Comparison of ENCODE assay signal across 8 cellular contexts in the genomic region with DNA sequence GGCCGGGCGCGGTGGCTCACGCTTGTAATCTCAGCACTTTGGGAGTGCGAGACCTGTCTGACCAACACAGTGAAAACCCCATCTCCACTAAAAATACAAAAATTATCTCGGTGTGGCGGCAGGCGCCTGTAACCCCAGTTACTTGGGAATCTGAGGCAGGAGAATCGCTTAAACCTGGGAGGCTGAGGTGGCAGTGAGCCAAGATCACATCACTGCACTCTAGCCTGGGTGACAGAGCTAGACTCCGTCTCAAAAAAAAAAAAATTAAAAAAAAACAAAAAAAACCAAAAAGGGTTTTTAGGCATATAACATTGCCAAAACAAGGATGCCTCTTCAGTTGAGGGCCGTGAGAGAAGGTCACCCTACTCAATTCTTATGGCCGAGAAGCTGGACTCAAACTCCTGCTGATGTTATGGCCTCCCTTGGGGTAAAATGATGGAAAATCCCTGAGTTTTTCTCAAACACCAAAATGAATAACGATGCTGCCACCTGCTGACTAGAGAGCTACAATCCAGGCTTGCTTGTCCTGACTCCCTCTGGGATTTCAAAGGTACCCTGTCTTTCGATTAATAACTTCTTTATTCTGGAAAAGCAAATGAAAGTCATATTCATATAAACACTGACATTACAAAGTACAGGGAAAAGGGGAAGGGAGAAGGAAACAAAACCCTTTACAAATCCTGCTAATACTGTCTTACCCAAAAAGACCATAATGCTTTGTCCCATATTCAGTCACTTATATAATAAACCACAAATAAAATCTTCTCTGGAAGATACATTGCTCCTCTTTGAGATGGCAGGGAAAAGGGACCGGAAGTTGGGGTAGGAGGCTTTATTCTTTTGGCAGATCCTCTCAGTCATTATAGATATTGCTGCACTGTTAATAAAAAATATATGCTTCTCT. TPM values are rescaled to one million over a fixed set of nuclear protein-coding genes. Genes with fewer than 3 reads are reported as not detected.
A peak's percentile ranks its signal among the peaks of the same experiment; 100 is the strongest.
DNase-seq lines count a peak whose midpoint lies in the region; ATAC-seq and TF ChIP-seq lines count a peak whose summit lies in the region.

No MANE protein-coding gene starts in this region.

- H3K9me3 Mint-ChIP-seq in CD14-positive monocyte, result peaks cover 0 to 1% (median 0%) of the 10 kb centered on the region in 7 donors

- no peaks in the 10 kb centered on the region for H3K4me1 ChIP-seq in right cardiac atrium (ENCODE audit: control insufficient read depth, insufficient read depth, low read length)
- H3K4me1 ChIP-seq in gastrocnemius medialis, result no peaks in the 10 kb centered on the region

- H3K4me3 Mint-ChIP-seq in CD14-positive monocyte, result no peak overlapping the region

- no peak for DNase-seq in CD14-positive monocyte (ENCODE audit: low spot score)
- peak; percentile 60 for DNase-seq in GM13976 (ENCODE audit: low spot score)
- peak; percentile 73 for DNase-seq in NCI-H460 (ENCODE audit: extremely low read depth, low read depth)
- DNase-seq in amygdala (lab: John Stamatoyannopoulos, UW), result peak in 38 of 56 donors; percentile 3 to 86 (median 32)
- DNase-seq in right cardiac atrium, result peak in 2 of 3 donors; percentile 53 to 67
- peak in 1 of 2 donors; percentile 13 for DNase-seq in gastrocnemius medialis
- DNase-seq in NCI-H1048 (lab: John Stamatoyannopoulos, UW), result no peak

- H3K9me3 ChIP-seq in right cardiac atrium (ENCODE audit: control insufficient read depth, low read length), result no peaks in the 10 kb centered on the region
- H3K9me3 ChIP-seq in gastrocnemius medialis, result no peaks in the 10 kb centered on the region

- intact Hi-C loops in CD14-positive monocyte (cut with micrococcal nuclease), result loop anchor here in 1 of 2 donors (5.0 kb wide), 1 partner anchor 85 kb away; no protein-coding TSS in a partner anchor
- intact Hi-C loops in right cardiac atrium (cut with DNase I), result loop anchor here (5.0 to 10.0 kb wide), 5 partner anchors 85 to 248 kb away; a partner anchor contains a TSS
- intact Hi-C loops in gastrocnemius medialis (cut with DNase I; ENCODE audit: low total_unique reads), result loop anchor here (2.0 kb wide), 1 partner anchor 84 kb away; no protein-coding TSS in a partner anchor

- H3K27ac ChIP-seq in right cardiac atrium (ENCODE audit: low read length), result no peak overlapping the region
- peak overlapping the region in 1 of 4 donors; percentile 26 for H3K27ac ChIP-seq in gastrocnemius medialis

- peak overlapping the region in 1 of 7 donors; percentile 66 for H3K27ac Mint-ChIP-seq in CD14-positive monocyte

- in situ Hi-C loops in GM13976 (cut with MboI; ENCODE audit: low sequenced_read_pairs, unreplicated experiment) (loop anchor here (5.0 kb wide), 1 partner anchor 85 kb away; no protein-coding TSS in a partner anchor), gastrocnemius medialis (cut with MboI; ENCODE audit: low sequenced_read_pairs in 4 of 4) (loop anchor here (5.0 to 25.0 kb wide), 3 partner anchors 85 to 90 kb away; a partner anchor contains a TSS)

- H3K36me3 ChIP-seq in gastrocnemius medialis, result peaks cover 0 to 47% of the 10 kb centered on the region in 2 donors

- TF ChIP-seq CTCF in CD14-positive monocyte (IDR thresholded peaks at IDR 0.05) (peak; percentile 47), GM13976 (IDR thresholded peaks at IDR 0.05; ENCODE audit: borderline replicate concordance, control extremely low read depth, extremely low read depth, insufficient read depth, missing control alignments) (peak; percentile 58), gastrocnemius medialis (IDR thresholded peaks at IDR 0.05 in 4 of 5, conservative IDR thresholded peaks at IDR 0.05 in 1 of 5) (peak; percentile 15 to 56 (median 53))

- WGBS in right cardiac atrium, result 66% methylated on average over 15 of the region's 15 CpGs

- TF ChIP-seq POLR2A in gastrocnemius medialis (IDR thresholded peaks at IDR 0.05), result no peak

- H3K4me3 ChIP-seq in right cardiac atrium (ENCODE audit: low read length) (no peak overlapping the region), gastrocnemius medialis (no peak overlapping the region)

- no peaks in the 10 kb centered on the region for H3K27me3 Mint-ChIP-seq in CD14-positive monocyte (ENCODE audit: low read depth in 3 of 3)

- ATAC-seq in right cardiac atrium (peak; percentile 72 to 78), gastrocnemius medialis (peak in 1 of 2 donors; percentile 47), GM19351 (IDR thresholded peaks at IDR 0.05; ENCODE audit: unreplicated experiment) (no peak)

- peaks cover 55 to 58% of the 10 kb centered on the region in 2 donors for H3K36me3 Mint-ChIP-seq in CD14-positive monocyte

- H3K27me3 ChIP-seq in right cardiac atrium (ENCODE audit: control insufficient read depth, insufficient read depth) (no peaks in the 10 kb centered on the region), gastrocnemius medialis (no peaks in the 10 kb centered on the region)

- no peaks in the 10 kb centered on the region for H3K4me1 Mint-ChIP-seq in CD14-positive monocyte

RNA-seq across cellular contexts. Expression of a gene that starts 10.7 kb away (rescaled TPM):
- polyA plus RNA-seq in CD14-positive monocyte (under 1 TPM in 1 of 2 donors, not detected in 1; 0.23 TPM), right cardiac atrium (0.59 TPM)
- 0.46 and 1.4 TPM in 2 replicates for total RNA-seq in NCI-H460 (2014; rRNA removed; shearing (Covaris generic))
- 0.14 and 0.40 TPM in 2 replicates for polyA plus RNA-seq in NCI-H460 (2014; cell fraction: nucleus; rRNA removed)
- total RNA-seq in right cardiac atrium (1 to 10 TPM; 1.3 to 1.8 (median 1.4) TPM), gastrocnemius medialis (under 1 TPM in 2 of 4 donors, not detected in 2; 0.62 to 0.87 TPM)

RNA-seq across cellular contexts. Expression of a gene that starts 40.1 kb away (rescaled TPM):
- polyA plus RNA-seq in CD14-positive monocyte (10 to 100 TPM; 53.7 TPM), right cardiac atrium (34.0 TPM)
- 33.0 and 38.4 TPM in 2 replicates for total RNA-seq in NCI-H460 (2014; rRNA removed; shearing (Covaris generic))
- polyA plus RNA-seq in NCI-H460 (2014; cell fraction: nucleus; rRNA removed), result 28.7 and 29.4 TPM in 2 replicates
- total RNA-seq in right cardiac atrium (10 to 100 TPM; 17.2 to 23.7 (median 21.9) TPM), gastrocnemius medialis (10 to 100 TPM; 33.5 to 81.6 (median 65.0) TPM)

RNA-seq across cellular contexts. Expression of a gene that starts 45.6 kb away (rescaled TPM):
- polyA plus RNA-seq in CD14-positive monocyte (not detected), right cardiac atrium (not detected)
- total RNA-seq in NCI-H460 (2014; rRNA removed; shearing (Covaris generic)), result not detected in 2 replicates
- not detected in 2 replicates for polyA plus RNA-seq in NCI-H460 (2014; cell fraction: nucleus; rRNA removed)
- total RNA-seq in right cardiac atrium (not detected), gastrocnemius medialis (not detected)

RNA-seq across cellular contexts. Expression of a gene that starts 49.9 kb away (rescaled TPM):
- polyA plus RNA-seq in CD14-positive monocyte, result 10 to 100 TPM; 26.7 to 28.4 TPM
- 11.5 and 15.4 TPM in 2 replicates for total RNA-seq in NCI-H460 (2014; rRNA removed; shearing (Covaris generic))
- 10.8 and 11.8 TPM in 2 replicates for polyA plus RNA-seq in NCI-H460 (2014; cell fraction: nucleus; rRNA removed)
- 10 to 100 TPM; 13.4 to 19.0 (median 16.1) TPM for total RNA-seq in right cardiac atrium
- 17.0 TPM for polyA plus RNA-seq in right cardiac atrium
- 10 to 100 TPM in 3 of 4 donors, 1 to 10 TPM in 1; 5.3 to 19.7 (median 12.0) TPM for total RNA-seq in gastrocnemius medialis

Comparison
In these comparisons a context has a peak if more than half of its experiments do, and no peak if none do; other contexts are left out.
1. DNase-seq: peak in GM13976 (single experiment), NCI-H460 (single experiment), amygdala (38 of 56) and right cardiac atrium (2 of 3); none in CD14-positive monocyte (single experiment) and NCI-H1048 (single experiment).
2. Peak in every context shown above with its lines, with median percentiles within 50 percentile points of each other: CTCF ChIP-seq.